Comparison of ENCODE assay signal across 9 cellular contexts in the genomic region with DNA sequence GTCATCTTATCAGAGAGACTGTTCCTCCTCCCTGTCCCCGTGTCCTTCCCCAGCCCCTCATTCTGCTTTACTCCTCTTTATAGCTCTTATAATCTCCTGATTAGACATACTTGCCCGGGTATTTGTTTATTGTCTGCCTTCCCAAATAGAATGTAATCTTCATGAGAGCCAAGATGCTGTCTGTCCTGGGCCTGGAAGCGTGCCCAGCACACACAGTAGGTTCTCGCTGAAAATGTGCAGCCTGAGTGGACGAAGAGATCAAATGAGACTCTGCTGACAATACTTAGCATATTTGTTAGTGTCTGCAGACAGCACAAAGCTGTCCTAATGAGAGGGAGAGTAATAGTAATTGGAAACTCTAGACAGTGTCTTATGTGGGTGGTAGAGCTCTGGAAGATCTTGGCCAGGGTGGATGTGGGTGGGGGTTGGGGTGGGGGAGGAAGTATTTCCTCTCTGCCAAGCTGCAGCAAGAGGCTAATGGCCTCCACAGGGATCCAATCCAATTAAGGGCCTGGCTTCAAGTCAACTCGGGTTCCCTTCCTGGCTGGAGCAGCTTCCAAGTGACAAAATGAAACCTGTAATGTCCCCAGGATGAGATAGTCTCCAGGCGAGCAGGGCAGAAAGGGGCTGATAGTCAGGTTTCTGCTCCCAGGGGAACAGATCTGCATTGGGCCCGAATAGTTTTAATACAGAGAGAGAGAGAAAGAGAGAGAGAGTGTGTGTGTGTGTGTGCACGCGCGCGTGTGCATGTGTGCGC. TPM values are rescaled to one million over a fixed set of nuclear protein-coding genes. Genes with fewer than 3 reads are reported as not detected.
DNase-seq lines count a peak whose midpoint lies in the region; ATAC-seq and TF ChIP-seq lines count a peak whose summit lies in the region.
"Had no signal": no experiment of that assay in that cellular context is flagged by ENCODE, and none has a peak within 500 bp of the region (broad histone marks: within the 10 kb centered on the region; RNA-seq: fewer than 3 reads in every experiment).

No MANE protein-coding gene starts in this region.

- H3K4me1 Mint-ChIP-seq in CD8-positive, alpha-beta T cell (ENCODE audit: low read depth), result peaks cover 2% of the 10 kb centered on the region

- no peak overlapping the region for H3K27ac Mint-ChIP-seq in CD8-positive, alpha-beta T cell

- H3K27me3 Mint-ChIP-seq in CD8-positive, alpha-beta T cell (ENCODE audit: low read depth), result peaks cover 4% of the 10 kb centered on the region

- H3K79me2 ChIP-seq in DOHH2 (ENCODE audit: control insufficient read depth, low read length) (no peaks in the 10 kb centered on the region), OCI-LY3 (ENCODE audit: low read length) (no peaks in the 10 kb centered on the region)

- H3K9ac ChIP-seq in OCI-LY3 (ENCODE audit: low read length), result no peak overlapping the region

- H3K4me2 ChIP-seq in DOHH2 (ENCODE audit: low read length), result peak overlapping the region; percentile 81
- H3K4me2 ChIP-seq in OCI-LY3 (ENCODE audit: low read length), result no peak overlapping the region

- H4K20me1 ChIP-seq in DOHH2 (ENCODE audit: control insufficient read depth, insufficient read depth, low read depth, low read length), result no peaks in the 10 kb centered on the region
- no peaks in the 10 kb centered on the region for H4K20me1 ChIP-seq in OCI-LY3 (ENCODE audit: insufficient read depth, low read length)

- peaks cover 66% of the 10 kb centered on the region for H3K4me1 ChIP-seq in DOHH2 (ENCODE audit: control insufficient read depth, low read length)
- peaks cover 41% of the 10 kb centered on the region for H3K4me1 ChIP-seq in OCI-LY3 (ENCODE audit: low read length)
- peaks cover 15% of the 10 kb centered on the region for H3K4me1 ChIP-seq in psoas muscle
- H3K4me1 ChIP-seq in CD8-positive, alpha-beta T cell (ENCODE audit: insufficient read depth, low read length), result no peaks in the 10 kb centered on the region

- H3K4me3 ChIP-seq in DOHH2 (ENCODE audit: low read length) (peak overlapping the region; percentile 40), OCI-LY3 (ENCODE audit: low read length) (no peak overlapping the region), psoas muscle (peak overlapping the region; percentile 36)
- no peak overlapping the region for H3K4me3 ChIP-seq in CD8-positive, alpha-beta T cell (ENCODE audit: low read depth, low read length)

- H3K27ac ChIP-seq in DOHH2 (ENCODE audit: low read depth, low read length), result peak overlapping the region; percentile 74
- no peak overlapping the region for H3K27ac ChIP-seq in OCI-LY3 (ENCODE audit: low read length)
- peak overlapping the region; percentile 46 for H3K27ac ChIP-seq in psoas muscle
- H3K27ac ChIP-seq in CD8-positive, alpha-beta T cell (ENCODE audit: low read depth, low read length), result no peak overlapping the region
- H3K27ac ChIP-seq: epithelial cell of prostate had no signal

- H3K36me3 ChIP-seq in DOHH2 (ENCODE audit: control insufficient read depth, low read length) (no peaks in the 10 kb centered on the region), OCI-LY3 (replicated peaks; ENCODE audit: low read depth, low read length) (no peaks in the 10 kb centered on the region), psoas muscle (ENCODE audit: insufficient read depth in 1 of 2, low read depth in 1 of 2) (no peaks in the 10 kb centered on the region)
- no peaks in the 10 kb centered on the region for H3K36me3 ChIP-seq in CD8-positive, alpha-beta T cell (ENCODE audit: insufficient read depth, low read length)

- 8 to 14% (median 10%) methylated on average over 13 of the region's 13 CpGs for WGBS in psoas muscle, 3 donors

- POLR2A ChIA-PET in CD8-positive, alpha-beta T cell (lab: Charles Lee), result no interaction called here

- no peak overlapping the region for H3K4me3 Mint-ChIP-seq in CD8-positive, alpha-beta T cell

- DNase-seq in fibroblast of peridontal ligament (ENCODE audit: extremely low read depth) (peak; percentile 43), psoas muscle (no peak), SIG-M5 treated with dmso at 0.1 percent for 504 hours (lab: John Stamatoyannopoulos, UW; ENCODE audit: unreplicated experiment) (no peak), SW 1271 (lab: John Stamatoyannopoulos, UW) (no peak)
- DNase-seq in CD8-positive, alpha-beta T cell, result no peak

- intact Hi-C loops in psoas muscle (cut with DNase I), result loop anchor here in 1 of 2 donors (5.0 kb wide), 1 partner anchor 48 kb away; no protein-coding TSS in a partner anchor
- intact Hi-C loops in CD8-positive, alpha-beta T cell (cut with DNase I, micrococcal nuclease), result no loop called here

- peaks cover 20% of the 10 kb centered on the region; the same call in 1 of the 2 replicates for H3F3A ChIP-seq in DOHH2 (ENCODE audit: control insufficient read depth, insufficient read depth)

- no peaks in the 10 kb centered on the region for H3K9me3 Mint-ChIP-seq in CD8-positive, alpha-beta T cell

- no peaks in the 10 kb centered on the region for H3K9me3 ChIP-seq in DOHH2 (ENCODE audit: control insufficient read depth, insufficient read depth, low read length)
- no peaks in the 10 kb centered on the region for H3K9me3 ChIP-seq in OCI-LY3 (ENCODE audit: insufficient read depth, low read length)
- H3K9me3 ChIP-seq in psoas muscle, result no peaks in the 10 kb centered on the region
- no peaks in the 10 kb centered on the region for H3K9me3 ChIP-seq in CD8-positive, alpha-beta T cell (ENCODE audit: low read length)

- CTCF ChIA-PET in CD8-positive, alpha-beta T cell (lab: Charles Lee), result no interaction called here

- peak in 3 of 4 donors; percentile 59 to 69 (median 61) for ATAC-seq in psoas muscle
- ATAC-seq in CD8-positive, alpha-beta T cell, result no peak
- ATAC-seq in GM21529 (IDR thresholded peaks at IDR 0.05; ENCODE audit: unreplicated experiment), result no peak

- H3K9me2 ChIP-seq in DOHH2 (replicated peaks; ENCODE audit: control insufficient read depth, low read length), result no peaks in the 10 kb centered on the region

- H2AFZ ChIP-seq in OCI-LY3 (ENCODE audit: low read depth, low read length), result 0 out of 2 replicates have a peak overlapping the region, but pooled peaks have one; percentile 31

- H3K36me3 Mint-ChIP-seq in CD8-positive, alpha-beta T cell, result no peaks in the 10 kb centered on the region

- H3K27me3 ChIP-seq in DOHH2 (ENCODE audit: control insufficient read depth, low read length) (no peaks in the 10 kb centered on the region), OCI-LY3 (ENCODE audit: low read depth, low read length) (no peaks in the 10 kb centered on the region), psoas muscle (ENCODE audit: insufficient read depth in 3 of 3, low read length in 2 of 3) (no peaks in the 10 kb centered on the region)
- no peaks in the 10 kb centered on the region for H3K27me3 ChIP-seq in CD8-positive, alpha-beta T cell (ENCODE audit: insufficient read depth, low read length)

- TF ChIP-seq CTCF in DOHH2 (IDR thresholded peaks at IDR 0.05; ENCODE audit: low read depth, low read length, poor library complexity, severe bottlenecking) (no peak), OCI-LY3 (IDR thresholded peaks at IDR 0.05; ENCODE audit: low read depth, low read length) (no peak), psoas muscle (IDR thresholded peaks at IDR 0.05) (no peak)
- no peak for TF ChIP-seq CTCF in CD8-positive, alpha-beta T cell (IDR thresholded peaks at IDR 0.05)

RNA-seq across cellular contexts. Expression of a gene that starts 9.4 kb away (rescaled TPM):
- total RNA-seq in psoas muscle, result 10 to 100 TPM; 23.9 to 62.4 (median 45.4) TPM
- 10 to 100 TPM; 22.1 to 67.3 (median 44.8) TPM for polyA plus RNA-seq in psoas muscle
- total RNA-seq in CD8-positive, alpha-beta T cell, result 1 to 10 TPM; 1.2 to 1.3 TPM

Comparison
In these comparisons a context has a peak if more than half of its experiments do, and no peak if none do; other contexts are left out.
1. H3K27ac ChIP-seq: peak in DOHH2 (single experiment) and psoas muscle (single experiment); none in OCI-LY3 (single experiment) and CD8-positive, alpha-beta T cell (single experiment).
2. H3K4me3 ChIP-seq: peak in DOHH2 (single experiment) and psoas muscle (single experiment); none in OCI-LY3 (single experiment) and CD8-positive, alpha-beta T cell (single experiment).
3. ATAC-seq: peak in psoas muscle (3 of 4); none in CD8-positive, alpha-beta T cell (single experiment) and GM21529 (single experiment).
4. RNA of a gene that starts 9.4 kb away (total RNA-seq): 23.9 to 62.4 TPM in psoas muscle; 1.2 to 1.3 TPM in CD8-positive, alpha-beta T cell; every median in the first group is over 10 times any median in the second.